1 cellular context compared by ENCODE assay signal in the genomic region with DNA sequence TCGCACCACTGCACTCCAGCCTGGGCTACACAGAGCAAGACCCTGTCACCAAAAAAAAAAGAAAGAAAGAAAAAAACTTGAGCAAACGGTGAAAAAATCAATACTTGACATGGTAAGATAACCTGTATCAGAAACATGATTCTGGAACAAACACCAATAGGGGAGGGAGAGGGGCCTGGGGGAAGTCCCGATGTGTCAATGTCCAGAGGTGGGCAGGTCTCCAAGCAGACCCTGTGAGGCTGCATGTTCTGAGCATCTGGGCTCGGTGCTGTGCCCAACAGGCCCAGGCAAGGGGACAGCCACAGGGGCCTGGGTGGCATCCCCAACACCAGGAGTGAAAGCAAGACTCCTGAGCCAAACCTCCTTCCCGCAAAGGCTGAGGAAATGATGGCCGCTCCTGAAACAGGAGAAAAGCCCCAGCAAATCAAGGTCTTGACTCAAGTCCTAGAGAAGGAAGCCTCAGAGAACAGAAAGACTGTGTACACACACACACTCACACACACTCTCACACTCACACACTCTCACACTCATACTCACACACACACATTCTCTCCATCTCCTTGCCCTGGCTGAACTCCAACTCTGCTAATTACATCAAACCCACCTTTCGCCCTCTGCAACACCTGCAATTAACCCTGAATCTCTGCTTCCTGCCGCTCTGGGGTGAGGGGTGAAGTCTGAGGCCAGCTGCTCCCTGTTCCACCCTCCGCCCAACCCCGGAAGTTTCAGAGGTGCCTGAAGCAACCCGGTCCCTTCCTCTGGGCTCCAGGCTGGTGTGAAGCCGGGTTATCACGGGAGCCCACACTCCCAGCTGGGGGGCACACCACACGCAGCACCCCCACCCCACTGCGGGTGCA.
TF ChIP-seq lines count a peak whose summit lies in the region.

No MANE protein-coding gene starts in this region.

TF ChIP-seq in GM12878, 131 proteins besides CTCF, POLR2A, EP300 and RAD21 (continued from another document):
- no peak for TF ChIP-seq NR2C2 (IDR thresholded peaks at IDR 0.05; ENCODE audit: borderline replicate concordance, control insufficient read depth, insufficient read length, low read depth)
- no peak for TF ChIP-seq STAT1 (conservative IDR thresholded peaks at IDR 0.05)
- TF ChIP-seq, protein P1, sequence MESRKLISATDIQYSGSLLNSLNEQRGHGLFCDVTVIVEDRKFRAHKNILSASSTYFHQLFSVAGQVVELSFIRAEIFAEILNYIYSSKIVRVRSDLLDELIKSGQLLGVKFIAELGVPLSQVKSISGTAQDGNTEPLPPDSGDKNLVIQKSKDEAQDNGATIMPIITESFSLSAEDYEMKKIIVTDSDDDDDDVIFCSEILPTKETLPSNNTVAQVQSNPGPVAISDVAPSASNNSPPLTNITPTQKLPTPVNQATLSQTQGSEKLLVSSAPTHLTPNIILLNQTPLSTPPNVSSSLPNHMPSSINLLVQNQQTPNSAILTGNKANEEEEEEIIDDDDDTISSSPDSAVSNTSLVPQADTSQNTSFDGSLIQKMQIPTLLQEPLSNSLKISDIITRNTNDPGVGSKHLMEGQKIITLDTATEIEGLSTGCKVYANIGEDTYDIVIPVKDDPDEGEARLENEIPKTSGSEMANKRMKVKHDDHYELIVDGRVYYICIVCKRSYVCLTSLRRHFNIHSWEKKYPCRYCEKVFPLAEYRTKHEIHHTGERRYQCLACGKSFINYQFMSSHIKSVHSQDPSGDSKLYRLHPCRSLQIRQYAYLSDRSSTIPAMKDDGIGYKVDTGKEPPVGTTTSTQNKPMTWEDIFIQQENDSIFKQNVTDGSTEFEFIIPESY (IDR thresholded peaks at IDR 0.05) = no peak
- peak; percentile 10 for TF ChIP-seq SP1 (IDR thresholded peaks at IDR 0.05; ENCODE audit: low read depth, low read length)
- TF ChIP-seq MXI1 (IDR thresholded peaks at IDR 0.05; ENCODE audit: low read depth, low read length) = no peak
- TF ChIP-seq, protein P2, sequence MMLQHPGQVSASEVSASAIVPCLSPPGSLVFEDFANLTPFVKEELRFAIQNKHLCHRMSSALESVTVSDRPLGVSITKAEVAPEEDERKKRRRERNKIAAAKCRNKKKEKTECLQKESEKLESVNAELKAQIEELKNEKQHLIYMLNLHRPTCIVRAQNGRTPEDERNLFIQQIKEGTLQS (IDR thresholded peaks at IDR 0.05; ENCODE audit: borderline replicate concordance, extremely low read depth, low read depth, low read length) = no peak
- TF ChIP-seq, protein P3, sequence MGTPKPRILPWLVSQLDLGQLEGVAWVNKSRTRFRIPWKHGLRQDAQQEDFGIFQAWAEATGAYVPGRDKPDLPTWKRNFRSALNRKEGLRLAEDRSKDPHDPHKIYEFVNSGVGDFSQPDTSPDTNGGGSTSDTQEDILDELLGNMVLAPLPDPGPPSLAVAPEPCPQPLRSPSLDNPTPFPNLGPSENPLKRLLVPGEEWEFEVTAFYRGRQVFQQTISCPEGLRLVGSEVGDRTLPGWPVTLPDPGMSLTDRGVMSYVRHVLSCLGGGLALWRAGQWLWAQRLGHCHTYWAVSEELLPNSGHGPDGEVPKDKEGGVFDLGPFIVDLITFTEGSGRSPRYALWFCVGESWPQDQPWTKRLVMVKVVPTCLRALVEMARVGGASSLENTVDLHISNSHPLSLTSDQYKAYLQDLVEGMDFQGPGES (IDR thresholded peaks at IDR 0.05) = no peak
- TF ChIP-seq ZBED1 (IDR thresholded peaks at IDR 0.05; ENCODE audit: borderline replicate concordance) = no peak
- TF ChIP-seq, protein P4, sequence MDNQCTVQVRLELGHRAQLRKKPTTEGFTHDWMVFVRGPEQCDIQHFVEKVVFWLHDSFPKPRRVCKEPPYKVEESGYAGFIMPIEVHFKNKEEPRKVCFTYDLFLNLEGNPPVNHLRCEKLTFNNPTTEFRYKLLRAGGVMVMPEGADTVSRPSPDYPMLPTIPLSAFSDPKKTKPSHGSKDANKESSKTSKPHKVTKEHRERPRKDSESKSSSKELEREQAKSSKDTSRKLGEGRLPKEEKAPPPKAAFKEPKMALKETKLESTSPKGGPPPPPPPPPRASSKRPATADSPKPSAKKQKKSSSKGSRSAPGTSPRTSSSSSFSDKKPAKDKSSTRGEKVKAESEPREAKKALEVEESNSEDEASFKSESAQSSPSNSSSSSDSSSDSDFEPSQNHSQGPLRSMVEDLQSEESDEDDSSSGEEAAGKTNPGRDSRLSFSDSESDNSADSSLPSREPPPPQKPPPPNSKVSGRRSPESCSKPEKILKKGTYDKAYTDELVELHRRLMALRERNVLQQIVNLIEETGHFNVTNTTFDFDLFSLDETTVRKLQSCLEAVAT (IDR thresholded peaks at IDR 0.05) = peak; percentile 63; the same call in 1 of the 2 replicates
- TF ChIP-seq TCF3 (IDR thresholded peaks at IDR 0.05; ENCODE audit: borderline replicate concordance, insufficient read depth, low read depth, low read length) = peak; percentile 92
- TF ChIP-seq NR2C1 (IDR thresholded peaks at IDR 0.05) = peak; percentile 37; the same call in 1 of the 2 replicates
- TF ChIP-seq MTA3 (IDR thresholded peaks at IDR 0.05; ENCODE audit: borderline replicate concordance, low read length) = no peak
- no peak for TF ChIP-seq POU2F2 (IDR thresholded peaks at IDR 0.05; ENCODE audit: borderline replicate concordance, low read depth, low read length)
- TF ChIP-seq CREM (IDR thresholded peaks at IDR 0.05; ENCODE audit: low read depth) = no peak
- TF ChIP-seq, protein P5, sequence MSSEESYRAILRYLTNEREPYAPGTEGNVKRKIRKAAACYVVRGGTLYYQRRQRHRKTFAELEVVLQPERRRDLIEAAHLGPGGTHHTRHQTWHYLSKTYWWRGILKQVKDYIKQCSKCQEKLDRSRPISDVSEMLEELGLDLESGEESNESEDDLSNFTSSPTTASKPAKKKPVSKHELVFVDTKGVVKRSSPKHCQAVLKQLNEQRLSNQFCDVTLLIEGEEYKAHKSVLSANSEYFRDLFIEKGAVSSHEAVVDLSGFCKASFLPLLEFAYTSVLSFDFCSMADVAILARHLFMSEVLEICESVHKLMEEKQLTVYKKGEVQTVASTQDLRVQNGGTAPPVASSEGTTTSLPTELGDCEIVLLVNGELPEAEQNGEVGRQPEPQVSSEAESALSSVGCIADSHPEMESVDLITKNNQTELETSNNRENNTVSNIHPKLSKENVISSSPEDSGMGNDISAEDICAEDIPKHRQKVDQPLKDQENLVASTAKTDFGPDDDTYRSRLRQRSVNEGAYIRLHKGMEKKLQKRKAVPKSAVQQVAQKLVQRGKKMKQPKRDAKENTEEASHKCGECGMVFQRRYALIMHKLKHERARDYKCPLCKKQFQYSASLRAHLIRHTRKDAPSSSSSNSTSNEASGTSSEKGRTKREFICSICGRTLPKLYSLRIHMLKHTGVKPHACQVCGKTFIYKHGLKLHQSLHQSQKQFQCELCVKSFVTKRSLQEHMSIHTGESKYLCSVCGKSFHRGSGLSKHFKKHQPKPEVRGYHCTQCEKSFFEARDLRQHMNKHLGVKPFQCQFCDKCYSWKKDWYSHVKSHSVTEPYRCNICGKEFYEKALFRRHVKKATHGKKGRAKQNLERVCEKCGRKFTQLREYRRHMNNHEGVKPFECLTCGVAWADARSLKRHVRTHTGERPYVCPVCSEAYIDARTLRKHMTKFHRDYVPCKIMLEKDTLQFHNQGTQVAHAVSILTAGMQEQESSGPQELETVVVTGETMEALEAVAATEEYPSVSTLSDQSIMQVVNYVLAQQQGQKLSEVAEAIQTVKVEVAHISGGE (CRISPR knock-in tag; IDR thresholded peaks at IDR 0.05) = no peak
- no peak for TF ChIP-seq HCFC1 (IDR thresholded peaks at IDR 0.05; ENCODE audit: low read length)
- TF ChIP-seq CBX5 (IDR thresholded peaks at IDR 0.05; ENCODE audit: low read depth) = no peak
- no peak for TF ChIP-seq SMARCA5 (IDR thresholded peaks at IDR 0.05)
- TF ChIP-seq PAX8 (IDR thresholded peaks at IDR 0.05) = no peak
- peak; percentile 97 for TF ChIP-seq HDGF (IDR thresholded peaks at IDR 0.05)
- TF ChIP-seq, protein P6, sequence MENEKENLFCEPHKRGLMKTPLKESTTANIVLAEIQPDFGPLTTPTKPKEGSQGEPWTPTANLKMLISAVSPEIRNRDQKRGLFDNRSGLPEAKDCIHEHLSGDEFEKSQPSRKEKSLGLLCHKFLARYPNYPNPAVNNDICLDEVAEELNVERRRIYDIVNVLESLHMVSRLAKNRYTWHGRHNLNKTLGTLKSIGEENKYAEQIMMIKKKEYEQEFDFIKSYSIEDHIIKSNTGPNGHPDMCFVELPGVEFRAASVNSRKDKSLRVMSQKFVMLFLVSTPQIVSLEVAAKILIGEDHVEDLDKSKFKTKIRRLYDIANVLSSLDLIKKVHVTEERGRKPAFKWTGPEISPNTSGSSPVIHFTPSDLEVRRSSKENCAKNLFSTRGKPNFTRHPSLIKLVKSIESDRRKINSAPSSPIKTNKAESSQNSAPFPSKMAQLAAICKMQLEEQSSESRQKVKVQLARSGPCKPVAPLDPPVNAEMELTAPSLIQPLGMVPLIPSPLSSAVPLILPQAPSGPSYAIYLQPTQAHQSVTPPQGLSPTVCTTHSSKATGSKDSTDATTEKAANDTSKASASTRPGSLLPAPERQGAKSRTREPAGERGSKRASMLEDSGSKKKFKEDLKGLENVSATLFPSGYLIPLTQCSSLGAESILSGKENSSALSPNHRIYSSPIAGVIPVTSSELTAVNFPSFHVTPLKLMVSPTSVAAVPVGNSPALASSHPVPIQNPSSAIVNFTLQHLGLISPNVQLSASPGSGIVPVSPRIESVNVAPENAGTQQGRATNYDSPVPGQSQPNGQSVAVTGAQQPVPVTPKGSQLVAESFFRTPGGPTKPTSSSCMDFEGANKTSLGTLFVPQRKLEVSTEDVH (IDR thresholded peaks at IDR 0.05; ENCODE audit: low read depth, partially characterized antibody) = no peak
